In genomic region chr4:150581611-150582010, GRCh38 we compare ENCODE assay signal across 13 cellular contexts. TPM values are rescaled to one million over a fixed set of nuclear protein-coding genes. Genes with fewer than 3 reads are reported as not detected.
DNase-seq lines count a peak whose midpoint lies in the region; ATAC-seq, FAIRE-seq and TF ChIP-seq lines count a peak whose summit lies in the region.
"Had no signal": no experiment of that assay in that cellular context is flagged by ENCODE, and none has a peak within 500 bp of the region (broad histone marks: within the 10 kb centered on the region; RNA-seq: fewer than 3 reads in every experiment).

No MANE protein-coding gene starts in this region.

- no peak overlapping the region for H2BK20ac ChIP-seq in IMR-90 (ENCODE audit: low read depth, low read length)

- H3K23ac ChIP-seq in IMR-90 (ENCODE audit: low read depth, low read length), result no peak overlapping the region

- no peak overlapping the region for H4K5ac ChIP-seq in IMR-90 (ENCODE audit: low read depth, low read length)

- no peak overlapping the region for H2BK15ac ChIP-seq in IMR-90 (ENCODE audit: low read depth, low read length)

- H3K14ac ChIP-seq in IMR-90 (replicated peaks; ENCODE audit: low read depth, low read length), result no peak overlapping the region

- TF ChIP-seq POLR2A in IMR-90 (IDR thresholded peaks at IDR 0.05; ENCODE audit: low read depth, low read length) (no peak), right lobe of liver (IDR thresholded peaks at IDR 0.05) (no peak)

- POLR2A ChIA-PET in IMR-90 (lab: Charles Lee; ENCODE audit: unreplicated experiment), result no interaction called here

- H3K27me3 ChIP-seq in IMR-90 (ENCODE audit: control insufficient read depth, insufficient read depth, low read length) (no peaks in the 10 kb centered on the region), right lobe of liver (no peaks in the 10 kb centered on the region), small intestine (ENCODE audit: control insufficient read depth in 2 of 2, insufficient read depth in 2 of 2, low read length in 2 of 2) (no peaks in the 10 kb centered on the region)
- H3K27me3 ChIP-seq: adrenal gland had no signal

- no peak overlapping the region for H2BK120ac ChIP-seq in IMR-90 (ENCODE audit: low read depth, low read length)

- no peak overlapping the region for H4K91ac ChIP-seq in IMR-90 (ENCODE audit: insufficient read depth, low read depth, low read length)

- BruUV-seq in IMR-90 (replicated peaks; lab: Mats Ljungman, UMichigan), result no TSS peak

- H4K8ac ChIP-seq in IMR-90 (ENCODE audit: low read depth in 2 of 2, low read length in 2 of 2), result no peak overlapping the region

- CTCF ChIA-PET in IMR-90 (lab: Yijun Ruan, JAX), result no interaction called here

- no peak overlapping the region for H3K18ac ChIP-seq in IMR-90 (ENCODE audit: low read depth, low read length)

- H3K79me1 ChIP-seq in IMR-90 (ENCODE audit: low read depth in 1 of 2, low read length in 2 of 2), result peaks cover 0 to 13% of the 10 kb centered on the region in 2 experiments; a peak in 2 of 4 replicates

- no peaks in the 10 kb centered on the region for H4K20me1 ChIP-seq in IMR-90 (ENCODE audit: insufficient read depth, low read length)

- H3K9me3 ChIP-seq in IMR-90 (ENCODE audit: control insufficient read depth, insufficient read depth, low read length), result no peaks in the 10 kb centered on the region
- no peaks in the 10 kb centered on the region for H3K9me3 ChIP-seq in right lobe of liver
- H3K9me3 ChIP-seq in small intestine (ENCODE audit: control insufficient read depth, low read depth), result no peaks in the 10 kb centered on the region
- H3K9me3 ChIP-seq: adrenal gland had no signal

- no peak overlapping the region for H2AFZ ChIP-seq in IMR-90 (replicated peaks; ENCODE audit: low read length, poor library complexity)

- TF ChIP-seq RAD21 in IMR-90 (IDR thresholded peaks at IDR 0.05; ENCODE audit: low read length), result no peak

- H3K36me3 ChIP-seq in IMR-90 (ENCODE audit: control insufficient read depth, insufficient read depth, low read length) (no peaks in the 10 kb centered on the region), right lobe of liver (no peaks in the 10 kb centered on the region), small intestine (ENCODE audit: control insufficient read depth in 2 of 2, insufficient read depth in 2 of 2, low read length in 2 of 2) (peaks cover 0 to 4% of the 10 kb centered on the region in 2 donors)
- H3K36me3 ChIP-seq: adrenal gland had no signal

- H3K9ac ChIP-seq in IMR-90 (ENCODE audit: low read depth, low read length), result peak overlapping the region; percentile 64; the same call in 1 of the 2 replicates

- WGBS in IMR-90 (ENCODE audit: extremely low coverage in 2 of 2, insufficient read length in 1 of 2), 2 experiments, result 0% methylated on average over 1 of the region's 10 CpGs; no CpG with 5 or more reads in 1 of the 2 experiments
- WGBS in right lobe of liver (ENCODE audit: insufficient coverage, low coverage, low lambda C conversion rate, missing lambda C conversion rate), result 75% methylated on average over 6 of the region's 10 CpGs
- 65 to 92% (median 88%) methylated on average over 10 of the region's 10 CpGs for WGBS in small intestine, 3 donors

- H2AK5ac ChIP-seq in IMR-90 (ENCODE audit: low read depth, low read length), result no peak overlapping the region

- H2BK5ac ChIP-seq in IMR-90 (ENCODE audit: low read depth, low read length, poor library complexity, severe bottlenecking), result peak overlapping the region; percentile 23

- peak overlapping the region; percentile 77 for H3K4me2 ChIP-seq in IMR-90 (ENCODE audit: low read depth, low read length)

- H3K27ac ChIP-seq in IMR-90 (ENCODE audit: insufficient read depth, low read length), result peak overlapping the region; percentile 94
- no peak overlapping the region for H3K27ac ChIP-seq in right lobe of liver
- peak overlapping the region in 1 of 2 donors; percentile 92 for H3K27ac ChIP-seq in small intestine (ENCODE audit: low read depth in 1 of 2, low read length in 1 of 2)

- ATAC-seq in IMR-90 (ENCODE audit: low read depth), result peak; percentile 68
- ATAC-seq in right lobe of liver, result peak in 3 of 4 donors; percentile 15 to 52 (median 36)

- DNase-seq in IMR-90 (peak; percentile 94), ecto neural progenitor cell (ENCODE audit: low spot score) (peak; percentile 77), right lobe of liver (peak in 1 of 3 donors; percentile 32), small intestine (peak; percentile 8), SHP77 (lab: John Stamatoyannopoulos, UW) (no peak), AML-193 (lab: John Stamatoyannopoulos, UW) (no peak), NCI-H748 treated with DMSO at 0.1 percent for 48 hours (lab: John Stamatoyannopoulos, UW) (no peak)
- no peak for DNase-seq in stimulated activated CD4-positive, alpha-beta T cell treated with anti-CD3 and anti-CD28 coated beads, Interleukin-2, amount 100 ng/mL, for 24 hours
- DNase-seq: activated CD8-positive, alpha-beta memory T cell treated with anti-CD3 and anti-CD28 coated beads, Interleukin-2, amount 50 U/mL, for 48 hours; MM.1S; NCI-H226 had no signal

- TF ChIP-seq CTCF in IMR-90 (conservative IDR thresholded peaks at IDR 0.05; ENCODE audit: low read depth, low read length), result no peak
- no peak for TF ChIP-seq CTCF in right lobe of liver (IDR thresholded peaks at IDR 0.05)

- H3K4me1 ChIP-seq in IMR-90 (ENCODE audit: control insufficient read depth, insufficient read depth, low read length) (0 out of 2 replicates have a peak, but pooled peaks cover 2% of the 10 kb centered on the region), right lobe of liver (peaks cover 0 to 8% (median 0%) of the 10 kb centered on the region in 4 donors), small intestine (ENCODE audit: control insufficient read depth in 2 of 2, insufficient read depth in 1 of 2, low read depth in 1 of 2, low read length in 1 of 2) (no peaks in the 10 kb centered on the region)
- H3K4me1 ChIP-seq: adrenal gland had no signal

- no peak overlapping the region for H3K56ac ChIP-seq in IMR-90 (ENCODE audit: extremely low read depth, insufficient read depth, low read length)

- H3K4ac ChIP-seq in IMR-90 (ENCODE audit: low read depth, low read length), result no peak overlapping the region

- dilution Hi-C loops in IMR-90 (cut with HindIII; ENCODE audit: low sequenced_read_pairs, unreplicated experiment), result no loop called here

- FAIRE-seq in small intestine (lab: Jason Lieb, UNC), result no peak

- intact Hi-C loops in IMR-90 (cut with micrococcal nuclease), result loop anchor here (2.0 to 5.0 kb wide), 5 partner anchors 194 to 584 kb away; no protein-coding TSS in a partner anchor
- intact Hi-C loops in right lobe of liver (cut with DNase I), result no loop called here

- in situ Hi-C loops in IMR-90 (cut with MboI; ENCODE audit: low sequenced_read_pairs), result loop anchor here (10.0 kb wide), 1 partner anchor 577 kb away; no protein-coding TSS in a partner anchor

- H3K9me1 ChIP-seq in IMR-90 (ENCODE audit: insufficient read depth, low read length), result peaks cover 2% of the 10 kb centered on the region; the same call in 1 of the 2 replicates

- no peak overlapping the region for H2AK9ac ChIP-seq in IMR-90 (replicated peaks; ENCODE audit: low read depth, low read length, poor library complexity)

- peak overlapping the region; percentile 78 for H3K4me3 ChIP-seq in IMR-90 (ENCODE audit: insufficient read depth, low read depth, low read length)
- H3K4me3 ChIP-seq in right lobe of liver, result peak overlapping the region in 2 of 3 donors; percentile 43 to 65
- H3K4me3 ChIP-seq in small intestine (ENCODE audit: low read depth in 1 of 2, low read length in 2 of 2), result no peak overlapping the region
- H3K4me3 ChIP-seq: adrenal gland had no signal

TF ChIP-seq in IMR-90, 13 proteins besides CTCF, POLR2A, EP300 and RAD21:
- TF ChIP-seq BHLHE40 (IDR thresholded peaks at IDR 0.05; ENCODE audit: low read depth, low read length), result peak; percentile 56; the same call in 1 of the 2 replicates
- no peak for TF ChIP-seq CEBPB (IDR thresholded peaks at IDR 0.05; ENCODE audit: low read depth, low read length)
- peak; percentile 47; the same call in 1 of the 2 replicates for TF ChIP-seq MXI1 (IDR thresholded peaks at IDR 0.05; ENCODE audit: borderline replicate concordance, low read depth, low read length)

RNA-seq across cellular contexts. Expression of gene MAB21L2, which starts 0.3 kb away (rescaled TPM):
- total RNA-seq in IMR-90 (2012; rRNA removed), result 11.7 and 12.0 TPM in 2 replicates
- polyA plus RNA-seq in IMR-90 (2012; rRNA removed), result 7.6 TPM in 2 replicates
- polyA plus RNA-seq in IMR-90 (2012; cell fraction: cytosol; rRNA removed), result 5.5 and 8.4 TPM in 2 replicates
- 2.9 and 4.1 TPM in 2 replicates for polyA plus RNA-seq in IMR-90 (2012; cell fraction: nucleus; rRNA removed; ENCODE audit: low replicate concordance)
- under 1 TPM in 5 of 6 experiments, not detected in 1; 0.06 to 0.70 (median 0.31) TPM for total RNA-seq in right lobe of liver
- polyA plus RNA-seq in small intestine, result 1 to 10 TPM in 2 of 3 donors, under 1 TPM in 1; 0.89 to 9.6 (median 9.5) TPM
- total RNA-seq: RPMI7951 had no signal

Comparison
In these comparisons a context has a peak if more than half of its experiments do, and no peak if none do; other contexts are left out.
1. DNase-seq: peak in IMR-90 (single experiment), ecto neural progenitor cell (single experiment) and small intestine (single experiment); none in SHP77 (0 of 2), AML-193 (0 of 2), NCI-H748 treated with DMSO at 0.1 percent for 48 hours (single experiment) and stimulated activated CD4-positive, alpha-beta T cell treated with anti-CD3 and anti-CD28 coated beads, Interleukin-2, amount 100 ng/mL, for 24 hours (0 of 2).
2. H3K4me3 ChIP-seq: peak in IMR-90 (single experiment) and right lobe of liver (2 of 3); none in small intestine (0 of 2).